In the genomic region with DNA sequence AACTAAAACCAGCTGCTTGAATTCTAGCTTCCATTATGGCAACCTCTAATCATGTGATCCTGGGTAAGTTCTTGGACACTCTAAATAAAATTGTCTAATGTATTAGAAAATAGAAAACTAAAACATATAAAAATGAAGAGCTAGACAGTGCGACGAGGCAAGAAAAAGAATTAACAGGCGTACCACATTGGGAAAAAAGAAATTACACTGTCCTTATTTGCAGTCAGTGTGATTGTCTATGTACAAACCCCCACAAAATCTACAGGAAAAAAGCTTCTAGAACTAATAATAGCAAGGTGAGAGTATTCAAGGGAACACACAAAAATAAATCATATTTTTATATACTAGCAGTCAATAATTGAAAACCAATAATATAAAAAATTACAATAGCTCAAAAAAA, we compare ENCODE assay signal across 6 cellular contexts.
"Had no signal": no experiment of that assay in that cellular context is flagged by ENCODE, and none has a peak within 500 bp of the region (broad histone marks: within the 10 kb centered on the region; RNA-seq: fewer than 3 reads in every experiment).

No MANE protein-coding gene starts in this region.

- DNase-seq: IMR-90, KBM-7 had no signal

- H3K27me3 Mint-ChIP-seq: IgD-negative memory B cell had no signal

- H3K4me1 Mint-ChIP-seq: IgD-negative memory B cell had no signal

- H3K27ac Mint-ChIP-seq: IgD-negative memory B cell had no signal

- H3K36me3 Mint-ChIP-seq: IgD-negative memory B cell had no signal

- H3K4me3 Mint-ChIP-seq: IgD-negative memory B cell had no signal

- H3K4me3 ChIP-seq: K562 had no signal

- H3K27ac ChIP-seq: HL-60 had no signal

- ATAC-seq: HepG2, K562 had no signal
